22 cellular contexts compared by ENCODE assay signal in the genomic region with DNA sequence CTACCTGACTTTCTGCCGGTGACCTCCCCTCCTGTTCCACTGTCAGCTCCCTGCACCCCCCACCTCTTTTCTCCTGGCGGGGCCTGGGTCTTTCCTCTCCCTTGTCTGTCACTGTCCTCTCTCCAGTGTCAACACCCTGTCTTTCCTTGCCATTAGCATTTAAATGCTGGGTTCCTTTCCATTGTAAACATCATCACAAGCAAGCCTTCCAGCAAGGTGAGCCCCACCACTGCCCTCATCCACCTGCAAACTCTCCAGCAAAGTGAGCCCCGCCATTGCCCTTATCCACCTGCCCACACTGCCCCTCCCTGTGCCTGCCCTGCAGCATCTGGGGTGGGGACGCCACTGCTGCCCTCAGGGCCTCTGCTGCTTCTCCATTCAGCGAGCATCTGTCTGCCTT.
"Had no signal": no experiment of that assay in that cellular context is flagged by ENCODE, and none has a peak within 500 bp of the region (broad histone marks: within the 10 kb centered on the region; RNA-seq: fewer than 3 reads in every experiment).

No MANE protein-coding gene starts in this region.

- H3K27ac Mint-ChIP-seq: type B pancreatic cell had no signal

- DNase-seq: colonic mucosa; dermis blood vessel endothelial cell; erythroblast; foreskin keratinocyte; head of caudate nucleus; islet precursor cell; mammary epithelial cell; mucosa of descending colon; naive thymus-derived CD8-positive, alpha-beta T cell; nucleus accumbens; ovary; sigmoid colon; stimulated activated CD4-positive, alpha-beta T cell treated with anti-CD3 and anti-CD28 coated beads, Interleukin-2, amount 100 ng/mL, for 24 hours; stimulated activated naive CD4-positive, alpha-beta T cell treated with Interleukin-2 at 50 U/mL for 16 hours; thyroid gland had no signal

- H3K4me3 ChIP-seq: colonic mucosa, hepatocyte, mucosa of descending colon, ovary, right atrium auricular region, sigmoid colon, skin epidermis, suprapubic skin, thyroid gland had no signal

- H3K9me3 Mint-ChIP-seq: naive thymus-derived CD8-positive, alpha-beta T cell; neural crest cell; type B pancreatic cell had no signal

- H3K27ac ChIP-seq: colonic mucosa, foreskin keratinocyte, hepatocyte, ovary, right atrium auricular region, sigmoid colon, skin epidermis, suprapubic skin, thyroid gland had no signal

- H2AFZ ChIP-seq: hepatocyte had no signal

- H3K36me3 Mint-ChIP-seq: naive thymus-derived CD8-positive, alpha-beta T cell; type B pancreatic cell had no signal

- ATAC-seq: foreskin keratinocyte; left lobe of liver; mucosa of descending colon; naive thymus-derived CD8-positive, alpha-beta T cell had no signal

- H3K79me2 ChIP-seq: hepatocyte had no signal

- H3K27me3 ChIP-seq: colonic mucosa, ovary, right atrium auricular region, sigmoid colon, thyroid gland had no signal

- H3K36me3 ChIP-seq: colonic mucosa, ovary, right atrium auricular region, suprapubic skin, thyroid gland had no signal

- H3K4me2 ChIP-seq: hepatocyte had no signal

- H3K4me3 Mint-ChIP-seq: naive thymus-derived CD8-positive, alpha-beta T cell; neural crest cell; type B pancreatic cell had no signal

- H3K9me3 ChIP-seq: colonic mucosa, mucosa of descending colon, ovary, right atrium auricular region, sigmoid colon, suprapubic skin, thyroid gland had no signal

- H3K4me1 ChIP-seq: colonic mucosa, foreskin keratinocyte, right atrium auricular region, suprapubic skin, thyroid gland had no signal
